ENCODE assay signal across 18 cellular contexts in genomic region chr1:59411147-59411546, GRCh38.
A peak's percentile ranks its signal among the peaks of the same experiment; 100 is the strongest.
DNase-seq lines count a peak whose midpoint lies in the region; ATAC-seq and TF ChIP-seq lines count a peak whose summit lies in the region.
"Had no signal": no experiment of that assay in that cellular context is flagged by ENCODE, and none has a peak within 500 bp of the region (broad histone marks: within the 10 kb centered on the region; RNA-seq: fewer than 3 reads in every experiment).

No MANE protein-coding gene starts in this region.

- DNase-seq in DMS 273 (lab: John Stamatoyannopoulos, UW; ENCODE audit: unreplicated experiment) (peak; percentile 28), DMS 273 treated with DMSO at 0.1 percent for 48 hours (lab: John Stamatoyannopoulos, UW) (no peak), cerebellar cortex (ENCODE audit: low spot score) (peak; percentile 40), gastrocnemius medialis (no peak), foreskin keratinocyte (no peak), DMS53 (lab: John Stamatoyannopoulos, UW) (no peak)
- DNase-seq: Caco-2; CD4-positive, CD25-positive, alpha-beta regulatory T cell; CD8-positive, alpha-beta T cell; DND-41; GDM1; H9 had no signal

- H3K4me1 ChIP-seq in gastrocnemius medialis: peaks cover 58 to 59% of the 10 kb centered on the region in 2 donors
- H3K4me1 ChIP-seq in foreskin keratinocyte: no peaks in the 10 kb centered on the region
- H3K4me1 ChIP-seq: BLaER1, Caco-2 had no signal

- TF ChIP-seq POLR2A in gastrocnemius medialis (IDR thresholded peaks at IDR 0.05): no peak

- no peaks in the 10 kb centered on the region for H3K9me3 ChIP-seq in gastrocnemius medialis
- H3K9me3 ChIP-seq: BLaER1, Caco-2 had no signal

- in situ Hi-C loops in gastrocnemius medialis (cut with MboI; ENCODE audit: low sequenced_read_pairs in 4 of 4): no loop called here

- H3K27ac ChIP-seq in gastrocnemius medialis (peak overlapping the region in 3 of 4 donors; percentile 0 to 54 (median 35)), foreskin keratinocyte (no peak overlapping the region)
- H3K27ac ChIP-seq: 22Rv1, BLaER1, C4-2B had no signal

- no peaks in the 10 kb centered on the region for H3K36me3 ChIP-seq in gastrocnemius medialis
- H3K36me3 ChIP-seq: BLaER1 had no signal

- intact Hi-C loops in gastrocnemius medialis (cut with DNase I; ENCODE audit: low total_unique reads): no loop called here

- ATAC-seq in gastrocnemius medialis (no peak), foreskin keratinocyte (no peak)
- ATAC-seq: CD8-positive, alpha-beta T cell; GM23338; HCT116 had no signal

- H3K27me3 ChIP-seq in gastrocnemius medialis (no peaks in the 10 kb centered on the region), foreskin keratinocyte (no peaks in the 10 kb centered on the region)
- H3K27me3 ChIP-seq: BLaER1 had no signal

- TF ChIP-seq CTCF in gastrocnemius medialis (IDR thresholded peaks at IDR 0.05 in 4 of 5, conservative IDR thresholded peaks at IDR 0.05 in 1 of 5) (no peak), foreskin keratinocyte (conservative IDR thresholded peaks at IDR 0.05) (no peak)

- H3K4me3 ChIP-seq in gastrocnemius medialis: no peak overlapping the region
- H3K4me3 ChIP-seq: BLaER1, GM12878, GM23338 had no signal

Comparison
In these comparisons a context has a peak if more than half of its experiments do, and no peak if none do; other contexts are left out.
1. DNase-seq: peak in DMS 273 (single experiment) and cerebellar cortex (single experiment); none in DMS 273 treated with DMSO at 0.1 percent for 48 hours (single experiment), gastrocnemius medialis (0 of 2), foreskin keratinocyte (0 of 2) and DMS53 (single experiment).